ENCODE assay signal across 9 cellular contexts in the genomic region with DNA sequence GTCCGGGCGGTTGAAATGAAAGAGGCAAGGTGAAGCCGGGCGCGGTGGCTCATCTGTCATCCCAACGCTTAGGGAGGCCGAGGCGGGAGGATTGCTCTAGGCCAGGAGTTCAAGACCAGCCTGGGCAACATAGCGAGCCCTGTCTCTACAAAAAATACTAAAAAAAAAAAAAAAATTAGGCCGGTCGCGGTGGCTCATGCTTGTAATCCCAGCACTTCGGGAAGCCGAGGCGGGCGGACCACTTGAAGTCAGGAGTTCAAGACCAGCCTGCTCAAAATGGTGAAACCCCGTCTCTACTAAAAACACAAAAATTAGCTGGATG. TPM values are rescaled to one million over a fixed set of nuclear protein-coding genes. Genes with fewer than 3 reads are reported as not detected.
DNase-seq lines count a peak whose midpoint lies in the region; ATAC-seq, FAIRE-seq and TF ChIP-seq lines count a peak whose summit lies in the region.
"Had no signal": no experiment of that assay in that cellular context is flagged by ENCODE, and none has a peak within 500 bp of the region (broad histone marks: within the 10 kb centered on the region; RNA-seq: fewer than 3 reads in every experiment).

No MANE protein-coding gene starts in this region.

- peaks cover 37% of the 10 kb centered on the region for H3K36me3 ChIP-seq in CD4-positive, alpha-beta memory T cell (ENCODE audit: insufficient read depth, low read length)
- peaks cover 20% of the 10 kb centered on the region; the same call in 1 of the 2 replicates for H3K36me3 ChIP-seq in PC-3 (ENCODE audit: low read depth, low read length)
- H3K36me3 ChIP-seq in endothelial cell of umbilical vein (ENCODE audit: control insufficient read depth in 2 of 2, extremely low read depth in 1 of 2, insufficient read depth in 2 of 2, low read length in 2 of 2): peaks cover 0 to 26% of the 10 kb centered on the region in 2 experiments
- peaks cover 10% of the 10 kb centered on the region for H3K36me3 ChIP-seq in osteoblast (ENCODE audit: insufficient read depth, low read length)

- no peak for TF ChIP-seq POLR2A in endothelial cell of umbilical vein (IDR thresholded peaks at IDR 0.05; ENCODE audit: low read depth, low read length)

- no peaks in the 10 kb centered on the region for H3K27me3 Mint-ChIP-seq in CD4-positive, alpha-beta memory T cell

- POLR2A ChIA-PET in CD4-positive, alpha-beta memory T cell (lab: Charles Lee; ENCODE audit: partially characterized antibody): interaction anchor here (1.2 to 1.7 kb wide), 3 partner anchors 14 to 119 kb away, joined by 3 to 9 read pairs (median 3); a partner anchor contains a TSS
- POLR2A ChIA-PET in PC-3 (lab: Charles Lee; ENCODE audit: unreplicated experiment): interaction anchor here (0.7 kb wide), 1 partner anchor 10 kb away, joined by 5 read pairs; no protein-coding TSS in a partner anchor
- POLR2A ChIA-PET in endothelial cell of umbilical vein (lab: Charles Lee): no interaction called here

- no peak for TF ChIP-seq CTCF in PC-3 (conservative IDR thresholded peaks at IDR 0.05; ENCODE audit: low read depth, low read length)
- no peak for TF ChIP-seq CTCF in endothelial cell of umbilical vein (IDR thresholded peaks at IDR 0.05; ENCODE audit: extremely low read depth in 1 of 2, insufficient read depth in 1 of 2, low read depth in 1 of 2, low read length in 2 of 2)
- no peak for TF ChIP-seq CTCF in osteoblast (IDR thresholded peaks at IDR 0.05; ENCODE audit: extremely low read depth, low read depth, low read length)

- no peak for ATAC-seq in PC-3
- ATAC-seq in HG03432 (IDR thresholded peaks at IDR 0.05; ENCODE audit: unreplicated experiment): no peak
- ATAC-seq in HG03342 (IDR thresholded peaks at IDR 0.05; ENCODE audit: unreplicated experiment): no peak
- no peak for ATAC-seq in GM21825 (IDR thresholded peaks at IDR 0.05; ENCODE audit: unreplicated experiment)

- no peaks in the 10 kb centered on the region for H3K9me3 ChIP-seq in CD4-positive, alpha-beta memory T cell (ENCODE audit: control insufficient read depth in 1 of 2, low read length in 2 of 2)
- H3K9me3 ChIP-seq in PC-3 (ENCODE audit: low read length) (no peaks in the 10 kb centered on the region), endothelial cell of umbilical vein (replicated peaks; ENCODE audit: control insufficient read depth, insufficient read depth, low read length) (no peaks in the 10 kb centered on the region), osteoblast (ENCODE audit: low read depth, low read length) (no peaks in the 10 kb centered on the region)

- H3K9me3 Mint-ChIP-seq in CD4-positive, alpha-beta memory T cell: peaks cover 0 to 3% (median 0%) of the 10 kb centered on the region in 8 donors

- H4K20me1 ChIP-seq in PC-3 (ENCODE audit: low read length): peaks cover 21% of the 10 kb centered on the region
- H4K20me1 ChIP-seq in endothelial cell of umbilical vein (replicated peaks; ENCODE audit: control insufficient read depth, extremely low read depth, insufficient read depth, low read length): no peaks in the 10 kb centered on the region
- peaks cover 23% of the 10 kb centered on the region for H4K20me1 ChIP-seq in osteoblast (ENCODE audit: insufficient read depth, low read length)

- H3K4me3 ChIP-seq in CD4-positive, alpha-beta memory T cell (ENCODE audit: low read length in 2 of 2): peak overlapping the region; percentile 66 to 85
- H3K4me3 ChIP-seq in PC-3 (ENCODE audit: low read length) (peak overlapping the region; percentile 86), endothelial cell of umbilical vein (replicated peaks in 1 of 3; ENCODE audit: insufficient read depth in 1 of 3, low read depth in 1 of 3, low read length in 3 of 3) (peak overlapping the region; percentile 84 to 98 (median 87)), osteoblast (ENCODE audit: insufficient read depth, low read length) (peak overlapping the region; percentile 99)

- H3K27ac Mint-ChIP-seq in CD4-positive, alpha-beta memory T cell: peak overlapping the region; percentile 93 to 98 (median 97)

- peaks cover 13 to 33% (median 24%) of the 10 kb centered on the region in 4 donors for H3K4me1 Mint-ChIP-seq in CD4-positive, alpha-beta memory T cell

- no peaks in the 10 kb centered on the region for H3K9me2 ChIP-seq in PC-3 (replicated peaks; ENCODE audit: low read length)

- FAIRE-seq in endothelial cell of umbilical vein (lab: Jason Lieb, UNC): peak; percentile 48

- peaks cover 12 to 31% of the 10 kb centered on the region in 2 donors for H3K36me3 Mint-ChIP-seq in CD4-positive, alpha-beta memory T cell

- no TSS peak for BruUV-seq in PC-3 (replicated peaks; lab: Mats Ljungman, UMichigan)
- BruUV-seq in endothelial cell of umbilical vein (replicated peaks; lab: Mats Ljungman, UMichigan): TSS peak; percentile 34

- intact Hi-C loops in CD4-positive, alpha-beta memory T cell (cut with micrococcal nuclease): loop anchor here (1.0 to 5.0 kb wide), 3 partner anchors 34 to 120 kb away; a partner anchor contains a TSS
- intact Hi-C loops in PC-3 (cut with micrococcal nuclease): no loop called here
- intact Hi-C loops in endothelial cell of umbilical vein (cut with micrococcal nuclease): loop anchor here (1.0 to 2.0 kb wide), 3 partner anchors 16 to 120 kb away; a partner anchor contains a TSS

- H3K79me2 ChIP-seq in PC-3 (ENCODE audit: low read length): peaks cover 31% of the 10 kb centered on the region
- H3K79me2 ChIP-seq in endothelial cell of umbilical vein (ENCODE audit: control insufficient read depth, insufficient read depth, low read length): peaks cover 7% of the 10 kb centered on the region
- H3K79me2 ChIP-seq in osteoblast (ENCODE audit: insufficient read depth, low read length): peaks cover 23% of the 10 kb centered on the region

- H2AFZ ChIP-seq in PC-3 (ENCODE audit: low read length): 0 out of 2 replicates have a peak overlapping the region, but pooled peaks have one; percentile 88
- H2AFZ ChIP-seq in endothelial cell of umbilical vein (ENCODE audit: low read depth, low read length): peak overlapping the region; percentile 93
- peak overlapping the region; percentile 93 for H2AFZ ChIP-seq in osteoblast (ENCODE audit: low read length)

- H3K27me3 ChIP-seq in CD4-positive, alpha-beta memory T cell (ENCODE audit: insufficient read depth, low read length): no peaks in the 10 kb centered on the region
- H3K27me3 ChIP-seq in PC-3 (ENCODE audit: low read length) (no peaks in the 10 kb centered on the region), endothelial cell of umbilical vein (ENCODE audit: control insufficient read depth in 2 of 2, insufficient read depth in 2 of 2, low read length in 2 of 2) (no peaks in the 10 kb centered on the region), osteoblast (ENCODE audit: insufficient read depth, low read length) (no peaks in the 10 kb centered on the region)

- no peaks in the 10 kb centered on the region for H3F3A ChIP-seq in PC-3 (ENCODE audit: low read length, unreplicated experiment)

- H3K9me1 ChIP-seq in endothelial cell of umbilical vein (replicated peaks; ENCODE audit: control insufficient read depth, extremely low read depth, insufficient read depth, low read length): no peaks in the 10 kb centered on the region

- H3K9ac ChIP-seq in PC-3 (ENCODE audit: low read length): peak overlapping the region; percentile 90
- peak overlapping the region; percentile 74 for H3K9ac ChIP-seq in endothelial cell of umbilical vein (replicated peaks; ENCODE audit: extremely low read depth, insufficient read depth, low read length)

- peak overlapping the region; percentile 91 for H3K4me2 ChIP-seq in PC-3 (ENCODE audit: low read length)
- H3K4me2 ChIP-seq in endothelial cell of umbilical vein (ENCODE audit: insufficient read depth, low read length): peak overlapping the region; percentile 66
- H3K4me2 ChIP-seq in osteoblast (ENCODE audit: insufficient read depth, low read length): peak overlapping the region; percentile 84

- H3K4me3 Mint-ChIP-seq in CD4-positive, alpha-beta memory T cell: peak overlapping the region; percentile 95 to 99 (median 98)

- CTCF ChIA-PET in CD4-positive, alpha-beta memory T cell (lab: Charles Lee; ENCODE audit: partially characterized antibody): interaction anchor here (0.7 kb wide), 1 partner anchor 1690 kb away, joined by 3 read pairs; no protein-coding TSS in a partner anchor
- CTCF ChIA-PET in PC-3 (lab: Charles Lee): no interaction called here
- CTCF ChIA-PET in endothelial cell of umbilical vein (lab: Charles Lee): no interaction called here

- DNase-seq in CD4-positive, alpha-beta memory T cell: no peak
- no peak for DNase-seq in PC-3
- DNase-seq in endothelial cell of umbilical vein (ENCODE audit: low read depth, low spot score): no peak
- DNase-seq in osteoblast (ENCODE audit: insufficient read length, low spot score, missing footprints): no peak
- DNase-seq in mesenteric fat pad (ENCODE audit: low spot score): no peak
- DNase-seq: NCI-H1417 treated with DMSO at 0.1 percent for 48 hours had no signal

- H3K27ac ChIP-seq in CD4-positive, alpha-beta memory T cell (ENCODE audit: low read depth, low read length): peak overlapping the region; percentile 89
- no peak overlapping the region for H3K27ac ChIP-seq in PC-3 (ENCODE audit: low read length)
- H3K27ac ChIP-seq in endothelial cell of umbilical vein (ENCODE audit: insufficient read depth, low read depth, low read length): no peak overlapping the region
- peak overlapping the region; percentile 67 for H3K27ac ChIP-seq in osteoblast (ENCODE audit: low read depth, low read length)

- peaks cover 25% of the 10 kb centered on the region for H3K4me1 ChIP-seq in CD4-positive, alpha-beta memory T cell (ENCODE audit: insufficient read depth, low read length)
- H3K4me1 ChIP-seq in PC-3 (ENCODE audit: insufficient read depth, low read length): peaks cover 8% of the 10 kb centered on the region
- H3K4me1 ChIP-seq in endothelial cell of umbilical vein (ENCODE audit: control insufficient read depth, extremely low read depth, insufficient read depth, low read length): peaks cover 7% of the 10 kb centered on the region
- H3K4me1 ChIP-seq in osteoblast (ENCODE audit: insufficient read depth, low read length): peaks cover 7% of the 10 kb centered on the region

- dilution Hi-C loops in endothelial cell of umbilical vein (cut with MboI; ENCODE audit: extremely low pct_ligation_motif_present, low sequenced_read_pairs): no loop called here

RNA-seq across cellular contexts. Expression of a gene that starts 0.3 kb away (rescaled TPM):
- under 1 TPM in 1 of 2 experiments, not detected in 1; 0.61 TPM for total RNA-seq in CD4-positive, alpha-beta memory T cell
- polyA plus RNA-seq in CD4-positive, alpha-beta memory T cell: under 1 TPM; 0.39 to 0.44 TPM
- total RNA-seq in PC-3 (2014; rRNA removed): 3.5 and 6.2 TPM in 2 replicates
- total RNA-seq in endothelial cell of umbilical vein: 0.44 and 0.62 TPM in 2 replicates
- 0.65 and 0.76 TPM in 2 replicates for polyA plus RNA-seq in endothelial cell of umbilical vein
- 0.23 and 0.45 TPM in 2 replicates for polyA plus RNA-seq in endothelial cell of umbilical vein (2011; cell fraction: cytosol; rRNA removed)
- 0.11 and 0.16 TPM in 2 replicates for polyA plus RNA-seq in endothelial cell of umbilical vein (2011; cell fraction: nucleus; rRNA removed)
- polyA plus RNA-seq in endothelial cell of umbilical vein (2012): 0.43 and 0.86 TPM in 2 replicates
- not detected in 2 replicates for polyA minus RNA-seq in endothelial cell of umbilical vein
- 7.6 TPM for polyA minus RNA-seq in endothelial cell of umbilical vein (2011; cell fraction: cytosol; rRNA and poly(A)+ RNA removed)
- 0.48 TPM in 1 of 2 replicates, not detected in the other for polyA minus RNA-seq in endothelial cell of umbilical vein (2011; cell fraction: nucleus; rRNA and poly(A)+ RNA removed)
- total RNA-seq in osteoblast: 0.29 and 0.36 TPM in 2 replicates
- 0.35 TPM for total RNA-seq in mesenteric fat pad

RNA-seq across cellular contexts. Expression of a gene that starts 0.6 kb away (rescaled TPM):
- total RNA-seq in CD4-positive, alpha-beta memory T cell: 10 to 100 TPM; 83.7 to 92.6 TPM
- 10 to 100 TPM in 1 of 2 donors, 1 to 10 TPM in 1; 7.8 to 10.1 TPM for polyA plus RNA-seq in CD4-positive, alpha-beta memory T cell
- 228 and 286 TPM in 2 replicates for total RNA-seq in PC-3 (2014; rRNA removed)
- total RNA-seq in endothelial cell of umbilical vein: 101 and 106 TPM in 2 replicates
- 111 and 141 TPM in 2 replicates for polyA plus RNA-seq in endothelial cell of umbilical vein
- 68.0 and 101 TPM in 2 replicates for polyA plus RNA-seq in endothelial cell of umbilical vein (2011; cell fraction: cytosol; rRNA removed)
- 35.8 and 36.7 TPM in 2 replicates for polyA plus RNA-seq in endothelial cell of umbilical vein (2011; cell fraction: nucleus; rRNA removed)
- polyA plus RNA-seq in endothelial cell of umbilical vein (2012): 62.1 and 94.2 TPM in 2 replicates
- polyA minus RNA-seq in endothelial cell of umbilical vein: 27.7 and 34.0 TPM in 2 replicates
- 45.2 TPM for polyA minus RNA-seq in endothelial cell of umbilical vein (2011; cell fraction: cytosol; rRNA and poly(A)+ RNA removed)
- polyA minus RNA-seq in endothelial cell of umbilical vein (2011; cell fraction: nucleus; rRNA and poly(A)+ RNA removed): 8.0 and 18.2 TPM in 2 replicates
- 47.1 and 56.5 TPM in 2 replicates for total RNA-seq in osteoblast
- total RNA-seq in mesenteric fat pad: 53.3 TPM

RNA-seq across cellular contexts. Expression of a gene that starts 34.1 kb away (rescaled TPM):
- 10 to 100 TPM; 29.5 to 35.8 TPM for total RNA-seq in CD4-positive, alpha-beta memory T cell
- polyA plus RNA-seq in CD4-positive, alpha-beta memory T cell: 10 to 100 TPM; 22.4 to 28.0 TPM
- total RNA-seq in PC-3 (2014; rRNA removed) (60.8 and 71.5 TPM in 2 replicates), endothelial cell of umbilical vein (33.8 and 37.4 TPM in 2 replicates), osteoblast (19.4 and 22.8 TPM in 2 replicates), mesenteric fat pad (44.9 TPM)
- polyA plus RNA-seq in endothelial cell of umbilical vein: 62.8 and 103 TPM in 2 replicates
- 21.3 and 39.0 TPM in 2 replicates for polyA plus RNA-seq in endothelial cell of umbilical vein (2011; cell fraction: cytosol; rRNA removed)
- 13.0 and 13.9 TPM in 2 replicates for polyA plus RNA-seq in endothelial cell of umbilical vein (2011; cell fraction: nucleus; rRNA removed)
- 20.5 and 47.5 TPM in 2 replicates for polyA plus RNA-seq in endothelial cell of umbilical vein (2012)
- polyA minus RNA-seq in endothelial cell of umbilical vein: 4.4 and 9.4 TPM in 2 replicates
- polyA minus RNA-seq in endothelial cell of umbilical vein (2011; cell fraction: cytosol; rRNA and poly(A)+ RNA removed): 16.5 TPM
- polyA minus RNA-seq in endothelial cell of umbilical vein (2011; cell fraction: nucleus; rRNA and poly(A)+ RNA removed): 3.7 and 4.0 TPM in 2 replicates

RNA-seq across cellular contexts. Expression of a gene that starts 36.8 kb away (rescaled TPM):
- total RNA-seq in CD4-positive, alpha-beta memory T cell: not detected
- polyA plus RNA-seq in CD4-positive, alpha-beta memory T cell: not detected
- total RNA-seq in PC-3 (2014; rRNA removed) (not detected in 2 replicates), endothelial cell of umbilical vein (not detected in 2 replicates), osteoblast (not detected in 2 replicates), mesenteric fat pad (not detected)
- not detected in 2 replicates for polyA plus RNA-seq in endothelial cell of umbilical vein
- not detected in 2 replicates for polyA plus RNA-seq in endothelial cell of umbilical vein (2011; cell fraction: cytosol; rRNA removed)
- polyA plus RNA-seq in endothelial cell of umbilical vein (2011; cell fraction: nucleus; rRNA removed): not detected in 2 replicates
- polyA plus RNA-seq in endothelial cell of umbilical vein (2012): not detected in 2 replicates
- polyA minus RNA-seq in endothelial cell of umbilical vein: not detected in 2 replicates
- polyA minus RNA-seq in endothelial cell of umbilical vein (2011; cell fraction: cytosol; rRNA and poly(A)+ RNA removed): not detected
- polyA minus RNA-seq in endothelial cell of umbilical vein (2011; cell fraction: nucleus; rRNA and poly(A)+ RNA removed): not detected in 2 replicates

RNA-seq across cellular contexts. Expression of a gene that starts 44.2 kb away (rescaled TPM):
- total RNA-seq in CD4-positive, alpha-beta memory T cell: not detected
- under 1 TPM in 1 of 2 donors, not detected in 1; 0.10 TPM for polyA plus RNA-seq in CD4-positive, alpha-beta memory T cell
- total RNA-seq in PC-3 (2014; rRNA removed) (not detected in 2 replicates), endothelial cell of umbilical vein (not detected in 2 replicates), osteoblast (not detected in 2 replicates), mesenteric fat pad (not detected)
- 0.03 TPM in 1 of 2 replicates, not detected in the other for polyA plus RNA-seq in endothelial cell of umbilical vein
- polyA plus RNA-seq in endothelial cell of umbilical vein (2011; cell fraction: cytosol; rRNA removed): not detected in 2 replicates
- polyA plus RNA-seq in endothelial cell of umbilical vein (2011; cell fraction: nucleus; rRNA removed): not detected in 2 replicates
- not detected in 2 replicates for polyA plus RNA-seq in endothelial cell of umbilical vein (2012)
- not detected in 2 replicates for polyA minus RNA-seq in endothelial cell of umbilical vein
- polyA minus RNA-seq in endothelial cell of umbilical vein (2011; cell fraction: cytosol; rRNA and poly(A)+ RNA removed): not detected
- not detected in 2 replicates for polyA minus RNA-seq in endothelial cell of umbilical vein (2011; cell fraction: nucleus; rRNA and poly(A)+ RNA removed)

Comparison
In these comparisons a context has a peak if more than half of its experiments do, and no peak if none do; other contexts are left out.
1. H3K27ac ChIP-seq: peak in CD4-positive, alpha-beta memory T cell (single experiment) and osteoblast (single experiment); none in PC-3 (single experiment) and endothelial cell of umbilical vein (single experiment).
2. Peak in every context shown above with its lines, with median percentiles within 50 percentile points of each other: H3K4me3 ChIP-seq, H2AFZ ChIP-seq and H3K4me2 ChIP-seq.